In the genomic region with DNA sequence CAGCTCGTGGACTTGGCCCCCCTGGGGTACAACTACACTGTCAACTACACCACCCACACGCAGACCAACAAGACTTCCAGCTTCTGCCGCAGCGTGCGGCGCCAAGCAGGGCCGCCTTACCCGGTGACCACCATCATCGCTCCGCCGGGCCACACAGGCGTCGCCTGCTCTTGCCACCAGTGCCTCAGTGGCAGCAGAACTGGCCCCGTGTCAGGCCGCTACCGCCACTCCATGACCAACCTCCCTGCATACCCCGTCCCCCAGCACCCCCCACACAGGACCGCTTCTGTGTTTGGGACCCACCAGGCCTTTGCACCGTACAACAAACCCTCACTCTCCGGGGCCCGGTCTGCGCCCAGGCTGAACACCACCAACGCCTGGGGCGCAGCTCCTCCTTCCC, we compare ENCODE assay signal across 3 cellular contexts. TPM values are rescaled to one million over a fixed set of nuclear protein-coding genes. Genes with fewer than 3 reads are reported as not detected.
"Had no signal": no experiment of that assay in that cellular context is flagged by ENCODE, and none has a peak within 500 bp of the region (broad histone marks: within the 10 kb centered on the region; RNA-seq: fewer than 3 reads in every experiment).

No MANE protein-coding gene starts in this region.

RNA-seq across cellular contexts. Expression of a gene that starts 57.9 kb away (rescaled TPM):
- total RNA-seq: chondrocyte, left ventricle myocardium inferior, lower lobe of right lung had no signal
